ENCODE assay signal across 21 cellular contexts in genomic region chr2:144252694-144253093, GRCh38.
"Had no signal": no experiment of that assay in that cellular context is flagged by ENCODE, and none has a peak within 500 bp of the region (broad histone marks: within the 10 kb centered on the region; RNA-seq: fewer than 3 reads in every experiment).

No MANE protein-coding gene starts in this region.

- DNase-seq: Karpas-422, KG1, MG63, NCI-H1092 treated with DMSO at 0.1 percent for 48 hours, NCI-H1436, NCI-H187, NCI-H2029, NCI-H2081 treated with DMSO at 0.1 percent for 48 hours, NCI-H2171, NCI-H226, NCI-H446, NCI-H510A, NCI-H524 treated with DMSO at 0.1 percent for 48 hours, NCI-H69, NCI-H774, Right ventricle myocardium superior, RPMI8226, SIG-M5 had no signal

- H3K4me3 ChIP-seq: MG63, SJSA1, SK-N-MC had no signal

- H3K4me1 ChIP-seq: SJSA1 had no signal

- H3K27ac ChIP-seq: SJSA1, SK-N-MC had no signal

- H3K27me3 ChIP-seq: MG63, SJSA1 had no signal

- H3K36me3 ChIP-seq: MG63, SJSA1 had no signal

- FAIRE-seq: RCC 7860 had no signal
